Comparison of ENCODE assay signal across 8 cellular contexts in the genomic region with DNA sequence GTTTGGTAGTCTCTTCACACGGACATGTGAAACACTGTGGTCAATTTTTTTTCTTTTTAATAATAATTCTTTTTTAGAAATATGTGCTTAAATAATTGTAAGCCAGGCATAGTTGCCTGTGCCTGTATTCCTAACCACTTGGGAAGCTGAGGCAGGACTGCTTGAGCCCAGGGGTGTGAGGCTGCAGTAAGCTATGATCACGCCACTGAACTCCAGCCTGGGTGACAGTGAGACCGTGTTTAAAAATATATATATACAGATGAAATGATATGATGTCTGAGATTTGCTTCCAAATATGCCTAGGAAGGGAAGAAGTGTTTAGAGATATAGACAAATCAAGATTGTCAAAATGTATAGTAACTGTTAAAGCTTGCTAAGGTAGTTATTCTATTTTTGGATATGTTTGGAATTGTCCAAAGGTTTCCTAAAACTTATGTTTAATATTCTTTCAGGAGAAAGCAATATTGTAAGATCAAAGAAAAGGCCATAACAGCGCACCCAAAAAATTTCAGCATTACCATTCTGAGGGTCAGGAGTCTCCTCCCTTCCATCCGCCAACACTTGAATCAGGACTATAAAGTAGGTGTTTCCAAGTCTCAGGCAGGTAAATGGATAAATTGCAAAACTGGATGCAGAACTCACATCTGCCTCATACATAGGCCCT. TPM values are rescaled to one million over a fixed set of nuclear protein-coding genes. Genes with fewer than 3 reads are reported as not detected.
DNase-seq lines count a peak whose midpoint lies in the region; ATAC-seq, FAIRE-seq and TF ChIP-seq lines count a peak whose summit lies in the region.
"Had no signal": no experiment of that assay in that cellular context is flagged by ENCODE, and none has a peak within 500 bp of the region (broad histone marks: within the 10 kb centered on the region; RNA-seq: fewer than 3 reads in every experiment).

No MANE protein-coding gene starts in this region.

- H3K4me1 ChIP-seq in heart right ventricle (peaks cover 0 to 61% (median 37%) of the 10 kb centered on the region in 9 donors), smooth muscle cell (ENCODE audit: low read depth) (peaks cover 24% of the 10 kb centered on the region)

- peak overlapping the region; percentile 58 for H2AFZ ChIP-seq in smooth muscle cell (ENCODE audit: low read depth)

- H4K20me1 ChIP-seq in smooth muscle cell (ENCODE audit: low read depth), result peaks cover 37% of the 10 kb centered on the region

- intact Hi-C loops in heart right ventricle (cut with DNase I), result loop anchor here in 6 of 10 donors (1.0 to 10.0 kb wide), 8 partner anchors 55 to 1608 kb away; partner anchors contain the start of genes ERICH6 (in 5 of the 6), SIAH2 (in 4 of the 6), EIF2A (in 2 of the 6) and SERP1 (in 2 of the 6)

- H3K4me3 ChIP-seq in heart right ventricle (peak overlapping the region in 9 of 10 donors; percentile 74 to 91 (median 81)), smooth muscle cell (peak overlapping the region; percentile 61)

- peaks cover 47% of the 10 kb centered on the region for H3K4me1 Mint-ChIP-seq in T-helper 17 cell

- TF ChIP-seq CTCF in heart right ventricle (IDR thresholded peaks at IDR 0.05), result no peak
- TF ChIP-seq CTCF in smooth muscle cell (IDR thresholded peaks at IDR 0.05; ENCODE audit: borderline replicate concordance, insufficient read depth, poor library complexity, severe bottlenecking), result no peak

- no peaks in the 10 kb centered on the region for H3F3A ChIP-seq in smooth muscle cell (ENCODE audit: low read depth)

- H3K27me3 ChIP-seq in heart right ventricle (no peaks in the 10 kb centered on the region), smooth muscle cell (ENCODE audit: low read depth) (no peaks in the 10 kb centered on the region)

- no peak for DNase-seq in GM19239 (ENCODE audit: insufficient read length, low spot score)
- DNase-seq in T-helper 17 cell, result no peak
- DNase-seq in heart right ventricle, result no peak
- DNase-seq in smooth muscle cell (lab: John Stamatoyannopoulos, UW; ENCODE audit: unreplicated experiment), result no peak
- no peak for DNase-seq in SW 1271 (lab: John Stamatoyannopoulos, UW)
- no peak for DNase-seq in CD1c-positive myeloid dendritic cell (ENCODE audit: extremely low spot score)

- H3K4me2 ChIP-seq in smooth muscle cell, result peak overlapping the region; percentile 82

- peak overlapping the region in 9 of 10 donors; percentile 92 to 99 (median 97) for H3K27ac ChIP-seq in heart right ventricle
- H3K27ac ChIP-seq in smooth muscle cell (ENCODE audit: low read depth), result peak overlapping the region; percentile 73

- H3K9me3 ChIP-seq in T-helper 17 cell (ENCODE audit: control insufficient read depth, low read length, poor library complexity, severe bottlenecking) (no peaks in the 10 kb centered on the region), heart right ventricle (no peaks in the 10 kb centered on the region), smooth muscle cell (replicated peaks; ENCODE audit: low read depth) (no peaks in the 10 kb centered on the region)

- H3K79me2 ChIP-seq in smooth muscle cell (ENCODE audit: low read depth), result peaks cover 50% of the 10 kb centered on the region

- H3K27ac Mint-ChIP-seq in T-helper 17 cell, result peak overlapping the region; percentile 100

- peak; percentile 68 for FAIRE-seq in GM19239 (lab: Jason Lieb, UNC)
- FAIRE-seq: colon had no signal

- peaks cover 4% of the 10 kb centered on the region for H3K36me3 Mint-ChIP-seq in T-helper 17 cell (ENCODE audit: low read depth)

- H3K9ac ChIP-seq in smooth muscle cell (ENCODE audit: low read depth), result peak overlapping the region; percentile 51

- peak overlapping the region; percentile 98 for H3K4me3 Mint-ChIP-seq in T-helper 17 cell

- H3K36me3 ChIP-seq in heart right ventricle, result peaks cover 0 to 11% (median 0%) of the 10 kb centered on the region in 9 donors
- no peaks in the 10 kb centered on the region for H3K36me3 ChIP-seq in smooth muscle cell (ENCODE audit: low read depth)

- H3K27me3 Mint-ChIP-seq in T-helper 17 cell, result no peaks in the 10 kb centered on the region

- ATAC-seq in HG02884 (IDR thresholded peaks at IDR 0.05; ENCODE audit: unreplicated experiment) (peak; percentile 4), T-helper 17 cell (no peak), heart right ventricle (peak in 5 of 8 donors; percentile 1 to 32 (median 15))

- WGBS in heart right ventricle, 2 donors, result 38 to 43% methylated on average over 5 of the region's 5 CpGs
- 41% methylated on average over 5 of the region's 5 CpGs for WGBS in smooth muscle cell (ENCODE audit: low lambda C conversion rate)

RNA-seq across cellular contexts. Expression of gene SELENOT, which starts 0.6 kb away (rescaled TPM):
- 100 to 1,000 TPM in 1 of 2 donors, 10 to 100 TPM in 1; 85.2 to 104 TPM for total RNA-seq in T-helper 17 cell
- total RNA-seq in heart right ventricle, result 10 to 100 TPM; 63.8 to 88.2 (median 76.1) TPM
- polyA plus RNA-seq in heart right ventricle, result 100 to 1,000 TPM in 1 of 2 donors, 10 to 100 TPM in 1; 15.9 to 101 TPM
- total RNA-seq in smooth muscle cell, result 92.5 and 93.0 TPM in 2 replicates
- 122 and 128 TPM in 2 replicates for polyA plus RNA-seq in smooth muscle cell

RNA-seq across cellular contexts. Expression of gene EIF2A, which starts 56.0 kb away (rescaled TPM):
- total RNA-seq in T-helper 17 cell (100 to 1,000 TPM; 132 to 144 TPM), heart right ventricle (10 to 100 TPM; 67.5 to 86.5 (median 76.2) TPM), smooth muscle cell (155 and 166 TPM in 2 replicates)
- polyA plus RNA-seq in heart right ventricle (10 to 100 TPM; 45.8 to 47.8 TPM), smooth muscle cell (34.0 and 44.1 TPM in 2 replicates)

RNA-seq across cellular contexts. Expression of gene SERP1, which starts 56.3 kb away (rescaled TPM):
- total RNA-seq in T-helper 17 cell, result 100 to 1,000 TPM; 106 to 119 TPM
- 10 to 100 TPM; 17.5 to 33.7 (median 21.9) TPM for total RNA-seq in heart right ventricle
- 10 to 100 TPM; 17.5 to 79.0 TPM for polyA plus RNA-seq in heart right ventricle
- total RNA-seq in smooth muscle cell, result 268 TPM in 2 replicates
- 202 and 247 TPM in 2 replicates for polyA plus RNA-seq in smooth muscle cell
